8 cellular contexts compared by ENCODE assay signal in the genomic region with DNA sequence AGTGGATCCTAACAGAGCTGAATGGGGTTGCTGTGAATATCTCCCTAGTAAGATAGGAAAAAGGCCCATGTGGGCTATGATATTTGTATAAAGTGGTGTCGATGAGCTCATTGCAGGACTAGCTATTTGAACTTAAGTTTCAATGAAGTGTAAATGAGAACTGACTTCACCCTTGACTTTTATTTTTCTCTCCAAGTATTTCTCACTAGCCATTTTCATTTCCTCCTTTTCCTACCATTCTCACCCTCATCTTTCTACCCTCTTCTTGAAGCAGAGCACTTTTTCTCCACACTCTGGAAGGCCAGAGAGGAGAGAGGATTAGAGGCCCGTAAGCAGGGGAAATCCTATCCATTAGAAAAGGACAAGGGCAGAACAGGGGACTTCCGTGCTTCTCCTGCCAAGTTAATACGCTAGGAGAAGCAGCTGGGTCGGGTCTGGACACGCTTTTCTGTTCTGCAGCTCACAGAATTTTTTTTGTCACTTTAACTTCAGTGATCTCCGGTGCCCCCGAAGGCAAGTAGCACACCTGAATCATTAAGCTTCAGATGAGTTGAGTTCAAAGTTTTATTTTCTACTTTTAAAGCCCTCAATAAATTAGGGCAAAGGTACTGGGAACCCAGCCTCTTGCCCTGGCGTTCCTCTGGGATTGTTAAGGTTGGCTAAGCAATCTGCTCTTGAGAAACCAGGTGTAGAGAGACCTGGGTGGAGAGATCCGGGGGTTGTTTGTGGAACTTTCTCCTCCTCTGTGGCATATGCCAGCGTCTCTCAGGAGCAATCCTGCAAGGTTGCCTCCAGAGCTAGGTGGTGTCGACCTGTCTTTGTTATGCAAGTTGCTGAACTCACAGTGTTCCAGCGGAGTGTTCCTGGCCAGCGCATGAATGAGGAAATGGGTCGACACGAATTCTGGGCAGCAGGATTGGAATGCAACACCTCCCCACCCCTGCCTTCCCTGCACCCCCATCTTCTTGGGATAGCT. TPM values are rescaled to one million over a fixed set of nuclear protein-coding genes. Genes with fewer than 3 reads are reported as not detected.
DNase-seq lines count a peak whose midpoint lies in the region; ATAC-seq and TF ChIP-seq lines count a peak whose summit lies in the region.

No MANE protein-coding gene starts in this region.

- no peak for TF ChIP-seq POLR2A in breast epithelium (IDR thresholded peaks at IDR 0.05)
- no peak for TF ChIP-seq POLR2A in vagina (IDR thresholded peaks at IDR 0.05)

- no peaks in the 10 kb centered on the region for H3K36me3 ChIP-seq in Caco-2 (ENCODE audit: control insufficient read depth, insufficient read depth, low read length)
- H3K36me3 ChIP-seq in breast epithelium: no peaks in the 10 kb centered on the region
- H3K36me3 ChIP-seq in vagina: no peaks in the 10 kb centered on the region

- CTCF ChIA-PET in Caco-2 (lab: Charles Lee): interaction anchor here (1.4 kb wide), 1 partner anchor 35 kb away, joined by 4 read pairs; no protein-coding TSS in a partner anchor

- H3K27ac Mint-ChIP-seq in Caco-2 (ENCODE audit: unreplicated experiment): peak overlapping the region; percentile 98

- peak; percentile 42 for ATAC-seq in HG03575 (IDR thresholded peaks at IDR 0.05; ENCODE audit: extremely low read depth, insufficient number of reproducible peaks, low FRiP score, unreplicated experiment)

- H3K27me3 ChIP-seq in Caco-2 (replicated peaks; ENCODE audit: control insufficient read depth, insufficient read depth, low read length): no peaks in the 10 kb centered on the region
- no peaks in the 10 kb centered on the region for H3K27me3 ChIP-seq in breast epithelium
- H3K27me3 ChIP-seq in vagina: no peaks in the 10 kb centered on the region

- no peaks in the 10 kb centered on the region for H3K27me3 Mint-ChIP-seq in Caco-2 (ENCODE audit: insufficient read depth, unreplicated experiment)

- H3K27ac ChIP-seq in breast epithelium (peak overlapping the region; percentile 96 to 97), vagina (peak overlapping the region; percentile 98)

- POLR2A ChIA-PET in Caco-2 (lab: Charles Lee): no interaction called here

- peaks cover 19% of the 10 kb centered on the region for H3K4me1 Mint-ChIP-seq in Caco-2 (ENCODE audit: low read depth, unreplicated experiment)

- peak overlapping the region; percentile 94 for H3K4me3 Mint-ChIP-seq in Caco-2 (ENCODE audit: unreplicated experiment)

- BruUV-seq in Caco-2 (replicated peaks; lab: Mats Ljungman, UMichigan): no TSS peak

- H3K4me1 ChIP-seq in Caco-2 (peaks cover 18% of the 10 kb centered on the region), breast epithelium (peaks cover 5 to 16% of the 10 kb centered on the region in 2 donors), vagina (peaks cover 31% of the 10 kb centered on the region)

- H3K4me3 ChIP-seq in Caco-2 (ENCODE audit: low read depth, low read length): no peak overlapping the region
- peak overlapping the region in 2 of 3 donors; percentile 13 to 66 for H3K4me3 ChIP-seq in breast epithelium
- H3K4me3 ChIP-seq in vagina: no peak overlapping the region

- H3K36me3 Mint-ChIP-seq in Caco-2 (ENCODE audit: insufficient read depth, unreplicated experiment): peaks cover 8% of the 10 kb centered on the region

- intact Hi-C loops in Caco-2 (cut with micrococcal nuclease; ENCODE audit: unreplicated experiment) (loop anchor here (2.0 kb wide), 1 partner anchor 58 kb away; no protein-coding TSS in a partner anchor), breast epithelium (cut with DNase I; ENCODE audit: low total_unique reads) (loop anchor here (5.0 kb wide), 1 partner anchor 56 kb away; a partner anchor contains a TSS), vagina (cut with DNase I) (no loop called here)

- H3K9me3 ChIP-seq in Caco-2: no peaks in the 10 kb centered on the region
- no peaks in the 10 kb centered on the region for H3K9me3 ChIP-seq in breast epithelium
- H3K9me3 ChIP-seq in vagina: no peaks in the 10 kb centered on the region

- DNase-seq in Caco-2 (peak; percentile 24 to 42), GM20000 (ENCODE audit: low spot score) (peak; percentile 57), breast epithelium (ENCODE audit: low spot score in 2 of 2) (peak; percentile 53 to 68), lung microvascular endothelial cell (ENCODE audit: low read depth in 2 of 2) (peak; percentile 29 to 33), vagina (ENCODE audit: extremely low spot score in 2 of 2) (peak in 1 of 2 donors; percentile 89), NCI-H1436 treated with DMSO at 0.1 percent for 48 hours (lab: John Stamatoyannopoulos, UW) (no peak), HCEC 1CT (no peak)

- TF ChIP-seq CTCF in Caco-2 (IDR thresholded peaks at IDR 0.05; ENCODE audit: insufficient read depth in 1 of 2, low read depth in 1 of 2, low read length in 1 of 2, severe bottlenecking in 1 of 2, unreplicated experiment in 1 of 2): no peak
- TF ChIP-seq CTCF in GM20000 (IDR thresholded peaks at IDR 0.05; ENCODE audit: extremely low read depth, missing control alignments): no peak
- no peak for TF ChIP-seq CTCF in breast epithelium (IDR thresholded peaks at IDR 0.05)
- TF ChIP-seq CTCF in vagina (IDR thresholded peaks at IDR 0.05): no peak

- H3K9me3 Mint-ChIP-seq in Caco-2 (ENCODE audit: unreplicated experiment): no peaks in the 10 kb centered on the region

RNA-seq across cellular contexts. Expression of a gene that starts 56.2 kb away (rescaled TPM):
- total RNA-seq in Caco-2 (2022) (58.8 and 62.2 TPM in 2 replicates), breast epithelium (100 to 1,000 TPM in 2 of 3 donors, 10 to 100 TPM in 1; 99.9 to 205 (median 131) TPM), lung microvascular endothelial cell (22.7 and 33.1 TPM in 2 replicates), vagina (141 TPM)

Comparison
In these comparisons a context has a peak if more than half of its experiments do, and no peak if none do; other contexts are left out.
1. DNase-seq: peak in Caco-2 (2 of 2), GM20000 (single experiment), breast epithelium (2 of 2) and lung microvascular endothelial cell (2 of 2); none in NCI-H1436 treated with DMSO at 0.1 percent for 48 hours (single experiment) and HCEC 1CT (single experiment).
2. H3K4me3 ChIP-seq: peak in breast epithelium (2 of 3); none in Caco-2 (single experiment) and vagina (0 of 2).